Comparison of ENCODE assay signal across 25 cellular contexts in the genomic region with DNA sequence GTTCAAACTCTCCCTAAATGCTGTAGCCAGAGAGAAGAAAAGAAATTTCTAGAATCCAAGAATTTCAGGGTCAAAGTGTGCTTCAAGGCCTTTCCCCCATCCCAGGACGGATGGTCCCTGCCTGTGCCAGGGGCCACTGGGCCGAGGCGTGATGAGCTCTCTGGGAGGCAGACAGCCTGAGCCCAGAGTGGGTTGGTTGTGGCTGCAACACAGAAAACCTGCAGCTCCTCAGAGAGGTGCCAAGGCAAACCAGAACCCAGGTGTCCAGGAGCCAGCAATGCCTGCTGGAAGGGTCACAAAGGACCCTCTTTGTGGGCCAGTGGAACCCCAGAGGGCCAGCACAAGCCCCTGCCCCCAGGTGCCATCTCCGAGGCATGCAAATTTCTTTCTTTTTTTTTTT. TPM values are rescaled to one million over a fixed set of nuclear protein-coding genes. Genes with fewer than 3 reads are reported as not detected.
DNase-seq lines count a peak whose midpoint lies in the region; ATAC-seq and TF ChIP-seq lines count a peak whose summit lies in the region.
"Had no signal": no experiment of that assay in that cellular context is flagged by ENCODE, and none has a peak within 500 bp of the region (broad histone marks: within the 10 kb centered on the region; RNA-seq: fewer than 3 reads in every experiment).

No MANE protein-coding gene starts in this region.

- H3K4ac ChIP-seq in mesenchymal stem cell (ENCODE audit: low read depth in 1 of 2, low read length in 2 of 2): peak overlapping the region in 1 of 2 experiments; percentile 34

- ATAC-seq in HG03432 (IDR thresholded peaks at IDR 0.05; ENCODE audit: unreplicated experiment): no peak
- ATAC-seq: GM12878, HCT116, SK-N-SH treated with all-trans-retinoic acid at 6 μM for 48 hours had no signal

- H3K79me1 ChIP-seq in mesenchymal stem cell (replicated peaks; ENCODE audit: low read length, poor library complexity, severe bottlenecking): peaks cover 4% of the 10 kb centered on the region

- H2AK5ac ChIP-seq in mesenchymal stem cell (ENCODE audit: low read length, severe bottlenecking): peak overlapping the region; percentile 53

- no peak overlapping the region for H2BK15ac ChIP-seq in mesenchymal stem cell (ENCODE audit: low read depth, poor library complexity, severe bottlenecking)

- no peak for TF ChIP-seq CTCF in GM10248 (IDR thresholded peaks at IDR 0.05; ENCODE audit: control extremely low read depth, extremely low read depth, low read depth, missing control alignments)

- peak overlapping the region; percentile 85 to 97 for H2BK12ac ChIP-seq in mesenchymal stem cell (ENCODE audit: low read length in 2 of 2)

- H3K14ac ChIP-seq in mesenchymal stem cell (ENCODE audit: low read length in 2 of 2): no peak overlapping the region

- H4K91ac ChIP-seq in mesenchymal stem cell (ENCODE audit: low read length): peak overlapping the region; percentile 48

- no peaks in the 10 kb centered on the region for H3K36me3 ChIP-seq in mesenchymal stem cell (ENCODE audit: control insufficient read depth in 1 of 2, insufficient read depth in 2 of 2, low read depth in 1 of 2, low read length in 2 of 2)

- CTCF ChIA-PET in GM10248 (lab: Yijun Ruan, JAX): interaction anchor here (1.9 kb wide), 1 partner anchor 18 kb away, joined by 4 read pairs; no protein-coding TSS in a partner anchor

- H3K4me1 ChIP-seq in mesenchymal stem cell (ENCODE audit: control insufficient read depth, insufficient read depth, low read depth, low read length): peaks cover 19% of the 10 kb centered on the region

- DNase-seq in activated CD8-positive, alpha-beta memory T cell treated with anti-CD3 and anti-CD28 coated beads for 24 hours: peak; percentile 52
- DNase-seq in activated CD8-positive, alpha-beta memory T cell treated with anti-CD3 and anti-CD28 coated beads, Interleukin-2, amount 50 U/mL, for 4 hours: no peak
- DNase-seq in activated CD8-positive, alpha-beta memory T cell treated with anti-CD3 and anti-CD28 coated beads, Interleukin-2, amount 50 U/mL, for 48 hours: peak; percentile 45
- DNase-seq in mesenchymal stem cell: no peak
- DNase-seq in DMS 273 treated with DMSO at 0.1 percent for 48 hours (lab: John Stamatoyannopoulos, UW): no peak
- DNase-seq in activated CD4-positive, alpha-beta T cell treated with anti-CD3 and anti-CD28 coated beads for 1 hour: no peak
- DNase-seq in GM10248 (ENCODE audit: extremely low spot score): no peak
- DNase-seq: COR-L47; DMS153; GF-D8; GM23248; NCI-H1092 treated with DMSO at 0.1 percent for 48 hours; NCI-H2081; NCI-H446 treated with DMSO at 0.1 percent for 48 hours; NCI-H748 treated with DMSO at 0.1 percent for 48 hours; NK-92 treated with Interleukin-12 subunit alpha and Interleukin-12 subunit beta, amount 100 ng/mL, for 24 hours; RPMI8226; SIG-M5 had no signal

- H3K4me2 ChIP-seq in mesenchymal stem cell (ENCODE audit: low read length, poor library complexity, severe bottlenecking): no peak overlapping the region

- POLR2A ChIA-PET in GM10248 (lab: Yijun Ruan, JAX): no interaction called here

- H4K8ac ChIP-seq in mesenchymal stem cell (ENCODE audit: low read length): no peak overlapping the region

- WGBS in mesenchymal stem cell: 92% methylated on average over 4 of the region's 4 CpGs

- H3K9ac ChIP-seq in mesenchymal stem cell (ENCODE audit: low read length): no peak overlapping the region
- H3K9ac ChIP-seq: GM23248 had no signal

- peak overlapping the region; percentile 42 for H2BK120ac ChIP-seq in mesenchymal stem cell (ENCODE audit: low read depth, low read length)

- H2AFZ ChIP-seq in mesenchymal stem cell (ENCODE audit: low read depth, low read length): no peak overlapping the region
- H2AFZ ChIP-seq: GM23248 had no signal

- no peaks in the 10 kb centered on the region for H3K27me3 ChIP-seq in mesenchymal stem cell (ENCODE audit: control insufficient read depth in 1 of 2, insufficient read depth in 1 of 2, low read length in 2 of 2)

- no peak overlapping the region for H3K4me3 ChIP-seq in mesenchymal stem cell (ENCODE audit: insufficient read depth in 1 of 2, low read depth in 1 of 2, low read length in 2 of 2)
- H3K4me3 ChIP-seq: GM12878, GM23248 had no signal

- no peak overlapping the region for H3K23ac ChIP-seq in mesenchymal stem cell (ENCODE audit: low read length in 2 of 2)

- no peak overlapping the region for H2BK5ac ChIP-seq in mesenchymal stem cell (ENCODE audit: low read depth, low read length, poor library complexity, severe bottlenecking)

- peak overlapping the region; percentile 75 to 80 for H3K18ac ChIP-seq in mesenchymal stem cell (ENCODE audit: low read depth in 1 of 2, low read length in 2 of 2)

- H3K27ac ChIP-seq in mesenchymal stem cell (ENCODE audit: low read length, poor library complexity, severe bottlenecking): no peak overlapping the region
- H3K27ac ChIP-seq: 22Rv1, GM23248 had no signal

- H3K9me3 ChIP-seq in mesenchymal stem cell (ENCODE audit: control insufficient read depth, low read length): no peaks in the 10 kb centered on the region

RNA-seq across cellular contexts. Expression of a gene that starts 2.6 kb away (rescaled TPM):
- 17.2 TPM for polyA plus RNA-seq in mesenchymal stem cell (2013, experiment 1 of 2)
- 17.2 TPM for polyA plus RNA-seq in mesenchymal stem cell (2013, experiment 2 of 2)

RNA-seq across cellular contexts. Expression of a gene that starts 28.5 kb away (rescaled TPM):
- not detected for polyA plus RNA-seq in mesenchymal stem cell (2013, experiment 1 of 2)
- polyA plus RNA-seq in mesenchymal stem cell (2013, experiment 2 of 2): not detected
- polyA plus RNA-seq: AG04450, CD14-positive monocyte, GM23248 had no signal

Comparison
In these comparisons a context has a peak if more than half of its experiments do, and no peak if none do; other contexts are left out.
1. DNase-seq: peak in activated CD8-positive, alpha-beta memory T cell treated with anti-CD3 and anti-CD28 coated beads for 24 hours (single experiment) and activated CD8-positive, alpha-beta memory T cell treated with anti-CD3 and anti-CD28 coated beads, Interleukin-2, amount 50 U/mL, for 48 hours (single experiment); none in activated CD8-positive, alpha-beta memory T cell treated with anti-CD3 and anti-CD28 coated beads, Interleukin-2, amount 50 U/mL, for 4 hours (single experiment), mesenchymal stem cell (single experiment), DMS 273 treated with DMSO at 0.1 percent for 48 hours (single experiment), activated CD4-positive, alpha-beta T cell treated with anti-CD3 and anti-CD28 coated beads for 1 hour (single experiment) and GM10248 (single experiment).